15 cellular contexts compared by ENCODE assay signal in genomic region chr1:232982238-232982944, GRCh38. TPM values are rescaled to one million over a fixed set of nuclear protein-coding genes. Genes with fewer than 3 reads are reported as not detected.
DNase-seq lines count a peak whose midpoint lies in the region; ATAC-seq, FAIRE-seq and TF ChIP-seq lines count a peak whose summit lies in the region.
"Had no signal": no experiment of that assay in that cellular context is flagged by ENCODE, and none has a peak within 500 bp of the region (broad histone marks: within the 10 kb centered on the region; RNA-seq: fewer than 3 reads in every experiment).

No MANE protein-coding gene starts in this region.

- no peak overlapping the region for H3K4me3 Mint-ChIP-seq in activated T-helper 17 cell treated with anti-CD3 and anti-CD28 coated beads, Interleukin-2, amount 50 U/mL, for 72 hours
- H3K4me3 Mint-ChIP-seq: activated T-helper 1 cell treated with anti-CD3 and anti-CD28 coated beads, Interleukin-12 subunit alpha, Interleukin-12 subunit beta, Interleukin-2, Interleukin-4 antibody, amounts not matched to agents 30 ng/mL and 10 ng/mL and 1 ng/mL, durations not matched to agents 14 hours and 24 hours and 36 hours had no signal

- H2BK120ac ChIP-seq in mesendoderm (ENCODE audit: low read depth, low read length), result no peak overlapping the region

- no peak overlapping the region for H3K56ac ChIP-seq in mesendoderm (ENCODE audit: low read length)

- peak overlapping the region; percentile 15 for H3K27ac Mint-ChIP-seq in activated T-helper 17 cell treated with anti-CD3 and anti-CD28 coated beads, Interleukin-2, amount 50 U/mL, for 72 hours
- H3K27ac Mint-ChIP-seq: activated T-helper 1 cell treated with anti-CD3 and anti-CD28 coated beads, Interleukin-12 subunit alpha, Interleukin-12 subunit beta, Interleukin-2, Interleukin-4 antibody, amounts not matched to agents 30 ng/mL and 10 ng/mL and 1 ng/mL, durations not matched to agents 14 hours and 24 hours and 36 hours had no signal

- no peak overlapping the region for H3K23ac ChIP-seq in mesendoderm (ENCODE audit: low read length)

- POLR2A ChIA-PET in A549 (lab: Yijun Ruan, JAX) (no interaction called here), HEK293 (lab: Yijun Ruan, JAX) (interaction anchor here (0.6 kb wide), 1 partner anchor 1365 kb away, joined by 3 read pairs; no protein-coding TSS in a partner anchor)

- H3K36me3 ChIP-seq in HEK293 (ENCODE audit: control insufficient read depth in 2 of 2, insufficient read depth in 1 of 2, low read length in 2 of 2) (peaks cover 0 to 59% of the 10 kb centered on the region in 2 experiments; a peak in 2 of 3 replicates), mesendoderm (ENCODE audit: control insufficient read depth, insufficient read depth, low read length) (no peaks in the 10 kb centered on the region)
- H3K36me3 ChIP-seq: uterus had no signal

- no peak for TF ChIP-seq POLR2A in A549 (IDR thresholded peaks at IDR 0.05; ENCODE audit: low read length)

- peaks cover 28% of the 10 kb centered on the region for H3K36me3 Mint-ChIP-seq in activated T-helper 17 cell treated with anti-CD3 and anti-CD28 coated beads, Interleukin-2, amount 50 U/mL, for 72 hours (ENCODE audit: low read depth)

- H3K4me1 Mint-ChIP-seq in activated T-helper 17 cell treated with anti-CD3 and anti-CD28 coated beads, Interleukin-2, amount 50 U/mL, for 72 hours, result peaks cover 15% of the 10 kb centered on the region

- H3K79me2 ChIP-seq in mesendoderm (ENCODE audit: control insufficient read depth, insufficient read depth, low read length), result no peaks in the 10 kb centered on the region

- peak; percentile 45 to 52; a peak in 4 of 6 replicates for ATAC-seq in A549
- ATAC-seq in activated T-helper 17 cell treated with anti-CD3 and anti-CD28 coated beads, Interleukin-2, amount 50 U/mL, for 72 hours (replicated peaks), result no peak
- ATAC-seq in GM21381 (IDR thresholded peaks at IDR 0.05; ENCODE audit: unreplicated experiment), result no peak

- H3K4me2 ChIP-seq in A549 (no peak overlapping the region), mesendoderm (ENCODE audit: low read length) (no peak overlapping the region)

- no peaks in the 10 kb centered on the region for H3K27me3 Mint-ChIP-seq in activated T-helper 17 cell treated with anti-CD3 and anti-CD28 coated beads, Interleukin-2, amount 50 U/mL, for 72 hours

- H3K18ac ChIP-seq in mesendoderm (ENCODE audit: low read length), result no peak overlapping the region

- H3K4ac ChIP-seq in mesendoderm (ENCODE audit: low read depth, low read length), result no peak overlapping the region

- DNase-seq in A549 (ENCODE audit: low read depth in 1 of 2, low spot score in 1 of 2) (peak in 1 of 2 experiments; percentile 25), kidney tubule cell (ENCODE audit: low spot score) (peak; percentile 76), mesendoderm (no peak), NCI-H1048 (lab: John Stamatoyannopoulos, UW) (no peak), GM13976 (ENCODE audit: low spot score) (no peak)
- DNase-seq: activated CD4-positive, CD25-positive, alpha-beta regulatory T cell treated with anti-CD3 and anti-CD28 coated beads, Interleukin-2, amount 50 U/mL, for 72 hours; GDM1; NCI-H510A treated with DMSO at 0.1 percent for 48 hours; SIG-M5; small intestine; uterus had no signal

- no peak overlapping the region for H2BK15ac ChIP-seq in mesendoderm (replicated peaks; ENCODE audit: low read depth)

- no peak for TF ChIP-seq EP300 in A549 (IDR thresholded peaks at IDR 0.05)

- FAIRE-seq in A549 (lab: Jason Lieb, UNC), result no peak
- FAIRE-seq: small intestine had no signal

- H4K5ac ChIP-seq in mesendoderm (ENCODE audit: low read length), result no peak overlapping the region

- no peak for TF ChIP-seq CTCF in A549 (IDR thresholded peaks at IDR 0.05)
- TF ChIP-seq CTCF in HEK293 (tag by site-specific recombination; IDR thresholded peaks at IDR 0.05), result no peak
- no peak for TF ChIP-seq CTCF in GM13976 (IDR thresholded peaks at IDR 0.05; ENCODE audit: borderline replicate concordance, control extremely low read depth, extremely low read depth, insufficient read depth, missing control alignments)

- CTCF ChIA-PET in A549 (lab: Yijun Ruan, JAX), result interaction anchor here (1.0 to 1.2 kb wide), 3 partner anchors 29 to 353 kb away, joined by 3 read pairs; partner anchors contain the start of gene SIPA1L2
- CTCF ChIA-PET in HEK293 (lab: Yijun Ruan, JAX), result interaction anchor here (0.5 to 0.7 kb wide), 3 partner anchors 8 to 190 kb away, joined by 3 read pairs; no protein-coding TSS in a partner anchor

- H2AK5ac ChIP-seq in mesendoderm (ENCODE audit: low read length), result no peak overlapping the region

- in situ Hi-C loops in GM13976 (cut with MboI; ENCODE audit: low sequenced_read_pairs, unreplicated experiment), result no loop called here

- no peak overlapping the region for H4K8ac ChIP-seq in mesendoderm (ENCODE audit: low read depth, low read length)

- H3K27me3 ChIP-seq in mesendoderm (ENCODE audit: insufficient read depth, low read length, poor library complexity), result no peaks in the 10 kb centered on the region
- H3K27me3 ChIP-seq: uterus had no signal

- peaks cover 12% of the 10 kb centered on the region; the same call in 1 of the 3 replicates for H3K4me1 ChIP-seq in A549
- peaks cover 7% of the 10 kb centered on the region for H3K4me1 ChIP-seq in HEK293 (ENCODE audit: control insufficient read depth, insufficient read depth, low read length)
- H3K4me1 ChIP-seq in mesendoderm (ENCODE audit: control insufficient read depth, low read depth, low read length), result no peaks in the 10 kb centered on the region
- H3K4me1 ChIP-seq: uterus had no signal

- 77% methylated on average over 13 of the region's 13 CpGs for WGBS in A549 (ENCODE audit: missing lambda C conversion rate)
- no CpG with 5 or more reads among the region's 13 CpGs for WGBS in mesendoderm (ENCODE audit: extremely low coverage, insufficient coverage, low lambda C conversion rate)

- H3K9ac ChIP-seq in mesendoderm (ENCODE audit: low read length), result no peak overlapping the region

- no peaks in the 10 kb centered on the region for H3K9me3 Mint-ChIP-seq in activated T-helper 17 cell treated with anti-CD3 and anti-CD28 coated beads, Interleukin-2, amount 50 U/mL, for 72 hours
- H3K9me3 Mint-ChIP-seq: activated T-helper 1 cell treated with anti-CD3 and anti-CD28 coated beads, Interleukin-12 subunit alpha, Interleukin-12 subunit beta, Interleukin-2, Interleukin-4 antibody, amounts not matched to agents 30 ng/mL and 10 ng/mL and 1 ng/mL, durations not matched to agents 14 hours and 24 hours and 36 hours had no signal

- no peaks in the 10 kb centered on the region for H3K79me1 ChIP-seq in mesendoderm (ENCODE audit: low read length)

- no peak overlapping the region for H3K4me3 ChIP-seq in A549
- H3K4me3 ChIP-seq in HEK293 (ENCODE audit: low read depth, low read length), result no peak overlapping the region
- no peak overlapping the region for H3K4me3 ChIP-seq in mesendoderm (ENCODE audit: low read length)
- H3K4me3 ChIP-seq: uterus had no signal

- H3K9me3 ChIP-seq in A549 (no peaks in the 10 kb centered on the region), HEK293 (ENCODE audit: control insufficient read depth, insufficient read depth, low read depth, low read length) (no peaks in the 10 kb centered on the region)
- H3K9me3 ChIP-seq: uterus had no signal

- H2BK5ac ChIP-seq in mesendoderm (ENCODE audit: low read length), result no peak overlapping the region

- no peak for TF ChIP-seq RAD21 in A549 (conservative IDR thresholded peaks at IDR 0.05 in 1 of 2, IDR thresholded peaks at IDR 0.05 in 1 of 2)

- H3K27ac ChIP-seq in A549 (peak overlapping the region in 1 of 2 experiments; percentile 67; a peak in 3 of 6 replicates), HEK293 (ENCODE audit: extremely low read depth, low read depth, low read length) (no peak overlapping the region), mesendoderm (ENCODE audit: low read depth, low read length) (no peak overlapping the region)
- H3K27ac ChIP-seq: uterus had no signal

TF ChIP-seq in A549, 52 proteins besides CTCF, POLR2A, EP300 and RAD21 (continues in another document):
- TF ChIP-seq RNF2 (IDR thresholded peaks at IDR 0.05; ENCODE audit: borderline replicate concordance, low read depth) (no peak), EHMT2 (IDR thresholded peaks at IDR 0.05; ENCODE audit: low read depth) (no peak)

TF ChIP-seq in HEK293, 187 proteins besides CTCF, POLR2A, EP300 and RAD21 (continues in another document):
- TF ChIP-seq ZNF626 (tag by site-specific recombination; IDR thresholded peaks at IDR 0.05) (no peak), ZNF621 (tag by site-specific recombination; IDR thresholded peaks at IDR 0.05) (no peak), ZNF558 (tag by site-specific recombination; IDR thresholded peaks at IDR 0.05) (no peak), ZNF843 (tag by site-specific recombination; IDR thresholded peaks at IDR 0.05) (no peak), ZSCAN16 (tag by site-specific recombination; IDR thresholded peaks at IDR 0.05) (no peak), ZNF24 (tag by site-specific recombination; IDR thresholded peaks at IDR 0.05) (no peak), ZNF76 (tag by site-specific recombination; IDR thresholded peaks at IDR 0.05; ENCODE audit: borderline replicate concordance, low read depth) (no peak), ZSCAN4 (tag by site-specific recombination; IDR thresholded peaks at IDR 0.05) (no peak), ZBTB21 (tag by site-specific recombination; IDR thresholded peaks at IDR 0.05) (no peak), ZNF510 (tag by site-specific recombination; IDR thresholded peaks at IDR 0.05; ENCODE audit: insufficient replicate concordance) (no peak), ZNF146 (tag by site-specific recombination; IDR thresholded peaks at IDR 0.05) (no peak)

RNA-seq across cellular contexts. Expression of gene NTPCR, which starts 32.0 kb away (rescaled TPM):
- polyA plus RNA-seq in A549 (2011; rRNA removed) (65.1 and 83.6 TPM in 2 replicates), A549 (2017; fragmentation: RNase III; extraction: RNeasy Plus Mini Kit Qiagen cat#74134 plus additional on column Dnase treatment) (68.8 to 76.9 TPM (median 69.9 TPM) in 3 replicates)
- polyA plus RNA-seq in A549 (2012; cell fraction: cytosol; rRNA removed), result 30.3 and 30.9 TPM in 2 replicates
- polyA plus RNA-seq in A549 (2012; cell fraction: nucleus; rRNA removed), result 11.4 and 16.0 TPM in 2 replicates
- polyA minus RNA-seq in A549 (2011; rRNA and poly(A)+ RNA removed), result 18.4 and 26.3 TPM in 2 replicates
- total RNA-seq in activated T-helper 17 cell treated with anti-CD3 and anti-CD28 coated beads, Interleukin-2, amount 50 U/mL, for 72 hours, result 10 to 100 TPM; 40.9 to 53.0 TPM
- 56.5 TPM for polyA plus RNA-seq in mesendoderm (2013, experiment 1 of 2)
- polyA plus RNA-seq in mesendoderm (2013, experiment 2 of 2), result 53.2 TPM

Comparison
In these comparisons a context has a peak if more than half of its experiments do, and no peak if none do; other contexts are left out.
1. ATAC-seq: peak in A549 (2 of 2); none in activated T-helper 17 cell treated with anti-CD3 and anti-CD28 coated beads, Interleukin-2, amount 50 U/mL, for 72 hours (single experiment) and GM21381 (single experiment).